Comparison of ENCODE assay signal across 1 cellular context in the genomic region with DNA sequence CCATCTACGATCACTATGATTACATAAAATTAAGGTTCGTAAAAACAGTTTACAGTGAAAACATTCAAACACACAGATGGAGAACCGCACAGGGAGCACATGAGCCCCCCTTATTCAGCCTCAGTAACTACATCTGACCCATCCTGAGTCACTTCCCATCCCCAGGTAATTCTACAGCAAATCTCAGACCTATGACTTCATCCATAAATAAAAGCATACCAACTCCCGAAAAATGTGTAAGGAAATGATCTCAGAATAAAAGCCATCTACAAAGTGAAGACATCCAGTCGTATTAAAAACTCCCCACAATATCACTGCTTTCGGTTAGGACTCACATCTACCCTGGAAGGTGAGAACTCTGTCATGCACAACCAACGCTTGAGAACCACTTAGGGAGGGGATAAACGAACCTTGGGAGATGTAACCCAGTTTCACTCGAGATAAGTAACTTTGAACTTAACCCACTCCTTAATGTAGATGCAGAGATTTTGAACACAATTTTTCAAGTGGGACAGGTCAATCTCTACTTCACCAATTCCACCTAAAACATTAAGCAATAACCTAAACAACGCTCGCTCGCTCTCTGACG.
TF ChIP-seq lines count a peak whose summit lies in the region.

No MANE protein-coding gene starts in this region.

TF ChIP-seq in HEK293, 187 proteins besides CTCF, POLR2A, EP300 and RAD21 (continued from another document):
- TF ChIP-seq, protein P1, sequence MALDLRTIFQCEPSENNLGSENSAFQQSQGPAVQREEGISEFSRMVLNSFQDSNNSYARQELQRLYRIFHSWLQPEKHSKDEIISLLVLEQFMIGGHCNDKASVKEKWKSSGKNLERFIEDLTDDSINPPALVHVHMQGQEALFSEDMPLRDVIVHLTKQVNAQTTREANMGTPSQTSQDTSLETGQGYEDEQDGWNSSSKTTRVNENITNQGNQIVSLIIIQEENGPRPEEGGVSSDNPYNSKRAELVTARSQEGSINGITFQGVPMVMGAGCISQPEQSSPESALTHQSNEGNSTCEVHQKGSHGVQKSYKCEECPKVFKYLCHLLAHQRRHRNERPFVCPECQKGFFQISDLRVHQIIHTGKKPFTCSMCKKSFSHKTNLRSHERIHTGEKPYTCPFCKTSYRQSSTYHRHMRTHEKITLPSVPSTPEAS (tag by site-specific recombination; IDR thresholded peaks at IDR 0.05): no peak
- TF ChIP-seq ZNF394 (tag by site-specific recombination; IDR thresholded peaks at IDR 0.05; ENCODE audit: borderline replicate concordance) (no peak), ZNF19 (tag by site-specific recombination; IDR thresholded peaks at IDR 0.05; ENCODE audit: low read depth) (no peak), IKZF3 (tag by site-specific recombination; IDR thresholded peaks at IDR 0.05) (no peak), SETDB1 (IDR thresholded peaks at IDR 0.05; ENCODE audit: insufficient read length, low read length) (no peak), ZNF785 (tag by site-specific recombination; IDR thresholded peaks at IDR 0.05) (no peak), ZNF155 (tag by site-specific recombination; IDR thresholded peaks at IDR 0.05) (no peak), ZNF133 (tag by site-specific recombination; IDR thresholded peaks at IDR 0.05) (no peak), SCRT2 (tag by site-specific recombination; IDR thresholded peaks at IDR 0.05) (no peak), ZBTB8A (tag by site-specific recombination; IDR thresholded peaks at IDR 0.05) (no peak), SP3 (tag by site-specific recombination; IDR thresholded peaks at IDR 0.05) (no peak), ZXDB (tag by site-specific recombination; IDR thresholded peaks at IDR 0.05) (no peak), ZBTB26 (tag by site-specific recombination; optimal IDR thresholded peaks at IDR 0.05) (no peak)
- TF ChIP-seq, protein P2, sequence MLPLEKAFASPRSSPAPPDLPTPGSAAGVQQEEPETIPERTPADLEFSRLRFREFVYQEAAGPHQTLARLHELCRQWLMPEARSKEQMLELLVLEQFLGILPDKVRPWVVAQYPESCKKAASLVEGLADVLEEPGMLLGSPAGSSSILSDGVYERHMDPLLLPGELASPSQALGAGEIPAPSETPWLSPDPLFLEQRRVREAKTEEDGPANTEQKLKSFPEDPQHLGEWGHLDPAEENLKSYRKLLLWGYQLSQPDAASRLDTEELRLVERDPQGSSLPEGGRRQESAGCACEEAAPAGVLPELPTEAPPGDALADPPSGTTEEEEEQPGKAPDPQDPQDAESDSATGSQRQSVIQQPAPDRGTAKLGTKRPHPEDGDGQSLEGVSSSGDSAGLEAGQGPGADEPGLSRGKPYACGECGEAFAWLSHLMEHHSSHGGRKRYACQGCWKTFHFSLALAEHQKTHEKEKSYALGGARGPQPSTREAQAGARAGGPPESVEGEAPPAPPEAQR (tag by site-specific recombination; IDR thresholded peaks at IDR 0.05): no peak
